1 cellular context compared by ENCODE assay signal in genomic region chr2:237733677-237734300, GRCh38.
A peak's percentile ranks its signal among the peaks of the same experiment; 100 is the strongest.
TF ChIP-seq lines count a peak whose summit lies in the region.

No MANE protein-coding gene starts in this region.

TF ChIP-seq in HepG2, 621 proteins besides CTCF, POLR2A, EP300 and RAD21 (continued from another document and continues in another):
- TF ChIP-seq STAT6 (CRISPR knock-in tag; IDR thresholded peaks at IDR 0.05; ENCODE audit: borderline replicate concordance) (peak; percentile 75; the same call in 1 of the 2 replicates), SOX6 (IDR thresholded peaks at IDR 0.05) (no peak), SOX6 (CRISPR knock-in tag; IDR thresholded peaks at IDR 0.05) (peak; percentile 90), PAWR (CRISPR knock-in tag; IDR thresholded peaks at IDR 0.05; ENCODE audit: borderline replicate concordance) (no peak), ZNF598 (CRISPR knock-in tag; IDR thresholded peaks at IDR 0.05; ENCODE audit: borderline replicate concordance) (0 out of 2 replicates have a peak, but pooled peaks have one; percentile 54), ARID2 (CRISPR knock-in tag; IDR thresholded peaks at IDR 0.05; ENCODE audit: borderline replicate concordance) (no peak), ZBTB7A (CRISPR knock-in tag; IDR thresholded peaks at IDR 0.05) (peak; percentile 49; the same call in 1 of the 2 replicates), ZNF558 (CRISPR knock-in tag; IDR thresholded peaks at IDR 0.05; ENCODE audit: borderline replicate concordance) (peak; percentile 33; the same call in 1 of the 2 replicates), U2AF2 (IDR thresholded peaks at IDR 0.05; ENCODE audit: low read depth, low read length) (no peak), ZFP36L2 (CRISPR knock-in tag; IDR thresholded peaks at IDR 0.05) (no peak), GPBP1L1 (CRISPR knock-in tag; IDR thresholded peaks at IDR 0.05) (no peak), GRHL1 (CRISPR knock-in tag; conservative IDR thresholded peaks at IDR 0.05) (no peak), ZNF609 (CRISPR knock-in tag; IDR thresholded peaks at IDR 0.05; ENCODE audit: borderline replicate concordance) (peak; percentile 87; the same call in 1 of the 2 replicates), GFI1 (CRISPR knock-in tag; IDR thresholded peaks at IDR 0.05; ENCODE audit: borderline replicate concordance) (peak; percentile 30; the same call in 1 of the 2 replicates), ARNTL (CRISPR knock-in tag; IDR thresholded peaks at IDR 0.05) (peak; percentile 100), USF2 (IDR thresholded peaks at IDR 0.05; ENCODE audit: low read depth, low read length) (no peak), USF2 (CRISPR knock-in tag; IDR thresholded peaks at IDR 0.05; ENCODE audit: borderline replicate concordance) (no peak), ZBTB2 (CRISPR knock-in tag; IDR thresholded peaks at IDR 0.05; ENCODE audit: low read depth) (no peak)
- TF ChIP-seq, protein P1, sequence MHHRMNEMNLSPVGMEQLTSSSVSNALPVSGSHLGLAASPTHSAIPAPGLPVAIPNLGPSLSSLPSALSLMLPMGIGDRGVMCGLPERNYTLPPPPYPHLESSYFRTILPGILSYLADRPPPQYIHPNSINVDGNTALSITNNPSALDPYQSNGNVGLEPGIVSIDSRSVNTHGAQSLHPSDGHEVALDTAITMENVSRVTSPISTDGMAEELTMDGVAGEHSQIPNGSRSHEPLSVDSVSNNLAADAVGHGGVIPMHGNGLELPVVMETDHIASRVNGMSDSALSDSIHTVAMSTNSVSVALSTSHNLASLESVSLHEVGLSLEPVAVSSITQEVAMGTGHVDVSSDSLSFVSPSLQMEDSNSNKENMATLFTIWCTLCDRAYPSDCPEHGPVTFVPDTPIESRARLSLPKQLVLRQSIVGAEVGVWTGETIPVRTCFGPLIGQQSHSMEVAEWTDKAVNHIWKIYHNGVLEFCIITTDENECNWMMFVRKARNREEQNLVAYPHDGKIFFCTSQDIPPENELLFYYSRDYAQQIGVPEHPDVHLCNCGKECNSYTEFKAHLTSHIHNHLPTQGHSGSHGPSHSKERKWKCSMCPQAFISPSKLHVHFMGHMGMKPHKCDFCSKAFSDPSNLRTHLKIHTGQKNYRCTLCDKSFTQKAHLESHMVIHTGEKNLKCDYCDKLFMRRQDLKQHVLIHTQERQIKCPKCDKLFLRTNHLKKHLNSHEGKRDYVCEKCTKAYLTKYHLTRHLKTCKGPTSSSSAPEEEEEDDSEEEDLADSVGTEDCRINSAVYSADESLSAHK (CRISPR knock-in tag; IDR thresholded peaks at IDR 0.05; ENCODE audit: borderline replicate concordance): no peak
- TF ChIP-seq, protein P2, sequence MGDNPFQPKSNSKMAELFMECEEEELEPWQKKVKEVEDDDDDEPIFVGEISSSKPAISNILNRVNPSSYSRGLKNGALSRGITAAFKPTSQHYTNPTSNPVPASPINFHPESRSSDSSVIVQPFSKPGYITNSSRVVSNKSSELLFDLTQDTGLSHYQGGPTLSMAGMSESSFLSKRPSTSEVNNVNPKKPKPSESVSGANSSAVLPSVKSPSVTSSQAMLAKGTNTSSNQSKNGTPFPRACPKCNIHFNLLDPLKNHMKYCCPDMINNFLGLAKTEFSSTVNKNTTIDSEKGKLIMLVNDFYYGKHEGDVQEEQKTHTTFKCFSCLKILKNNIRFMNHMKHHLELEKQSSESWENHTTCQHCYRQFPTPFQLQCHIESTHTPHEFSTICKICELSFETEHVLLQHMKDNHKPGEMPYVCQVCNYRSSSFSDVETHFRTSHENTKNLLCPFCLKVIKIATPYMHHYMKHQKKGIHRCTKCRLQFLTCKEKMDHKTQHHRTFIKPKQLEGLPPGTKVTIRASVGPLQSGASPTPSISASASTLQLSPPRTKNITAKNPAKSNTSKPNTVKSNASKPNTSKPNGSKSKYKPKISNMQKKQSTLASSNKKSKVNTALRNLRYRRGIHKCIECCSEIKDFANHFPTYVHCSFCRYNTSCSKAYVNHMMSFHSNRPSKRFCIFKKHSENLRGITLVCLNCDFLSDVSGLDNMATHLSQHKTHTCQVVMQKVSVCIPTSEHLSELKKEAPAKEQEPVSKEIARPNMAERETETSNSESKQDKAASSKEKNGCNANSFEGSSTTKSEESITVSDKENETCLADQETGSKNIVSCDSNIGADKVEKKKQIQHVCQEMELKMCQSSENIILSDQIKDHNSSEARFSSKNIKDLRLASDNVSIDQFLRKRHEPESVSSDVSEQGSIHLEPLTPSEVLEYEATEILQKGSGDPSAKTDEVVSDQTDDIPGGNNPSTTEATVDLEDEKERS (CRISPR knock-in tag; IDR thresholded peaks at IDR 0.05): 0 out of 2 replicates have a peak, but pooled peaks have one; percentile 65
- TF ChIP-seq, protein P3, sequence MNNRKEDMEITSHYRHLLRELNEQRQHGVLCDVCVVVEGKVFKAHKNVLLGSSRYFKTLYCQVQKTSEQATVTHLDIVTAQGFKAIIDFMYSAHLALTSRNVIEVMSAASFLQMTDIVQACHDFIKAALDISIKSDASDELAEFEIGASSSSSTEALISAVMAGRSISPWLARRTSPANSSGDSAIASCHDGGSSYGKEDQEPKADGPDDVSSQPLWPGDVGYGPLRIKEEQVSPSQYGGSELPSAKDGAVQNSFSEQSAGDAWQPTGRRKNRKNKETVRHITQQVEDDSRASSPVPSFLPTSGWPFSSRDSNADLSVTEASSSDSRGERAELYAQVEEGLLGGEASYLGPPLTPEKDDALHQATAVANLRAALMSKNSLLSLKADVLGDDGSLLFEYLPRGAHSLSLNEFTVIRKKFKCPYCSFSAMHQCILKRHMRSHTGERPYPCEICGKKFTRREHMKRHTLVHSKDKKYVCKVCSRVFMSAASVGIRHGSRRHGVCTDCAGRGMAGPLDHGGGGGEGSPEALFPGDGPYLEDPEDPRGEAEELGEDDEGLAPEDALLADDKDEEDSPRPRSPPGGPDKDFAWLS (CRISPR knock-in tag; IDR thresholded peaks at IDR 0.05; ENCODE audit: borderline replicate concordance): no peak
- TF ChIP-seq, protein P4, sequence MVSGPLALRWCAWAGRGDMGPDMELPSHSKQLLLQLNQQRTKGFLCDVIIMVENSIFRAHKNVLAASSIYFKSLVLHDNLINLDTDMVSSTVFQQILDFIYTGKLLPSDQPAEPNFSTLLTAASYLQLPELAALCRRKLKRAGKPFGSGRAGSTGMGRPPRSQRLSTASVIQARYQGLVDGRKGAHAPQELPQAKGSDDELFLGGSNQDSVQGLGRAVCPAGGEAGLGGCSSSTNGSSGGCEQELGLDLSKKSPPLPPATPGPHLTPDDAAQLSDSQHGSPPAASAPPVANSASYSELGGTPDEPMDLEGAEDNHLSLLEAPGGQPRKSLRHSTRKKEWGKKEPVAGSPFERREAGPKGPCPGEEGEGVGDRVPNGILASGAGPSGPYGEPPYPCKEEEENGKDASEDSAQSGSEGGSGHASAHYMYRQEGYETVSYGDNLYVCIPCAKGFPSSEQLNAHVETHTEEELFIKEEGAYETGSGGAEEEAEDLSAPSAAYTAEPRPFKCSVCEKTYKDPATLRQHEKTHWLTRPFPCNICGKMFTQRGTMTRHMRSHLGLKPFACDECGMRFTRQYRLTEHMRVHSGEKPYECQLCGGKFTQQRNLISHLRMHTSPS (CRISPR knock-in tag; IDR thresholded peaks at IDR 0.05; ENCODE audit: low read depth): peak; percentile 91
